ENCODE assay signal across 8 cellular contexts in the genomic region with DNA sequence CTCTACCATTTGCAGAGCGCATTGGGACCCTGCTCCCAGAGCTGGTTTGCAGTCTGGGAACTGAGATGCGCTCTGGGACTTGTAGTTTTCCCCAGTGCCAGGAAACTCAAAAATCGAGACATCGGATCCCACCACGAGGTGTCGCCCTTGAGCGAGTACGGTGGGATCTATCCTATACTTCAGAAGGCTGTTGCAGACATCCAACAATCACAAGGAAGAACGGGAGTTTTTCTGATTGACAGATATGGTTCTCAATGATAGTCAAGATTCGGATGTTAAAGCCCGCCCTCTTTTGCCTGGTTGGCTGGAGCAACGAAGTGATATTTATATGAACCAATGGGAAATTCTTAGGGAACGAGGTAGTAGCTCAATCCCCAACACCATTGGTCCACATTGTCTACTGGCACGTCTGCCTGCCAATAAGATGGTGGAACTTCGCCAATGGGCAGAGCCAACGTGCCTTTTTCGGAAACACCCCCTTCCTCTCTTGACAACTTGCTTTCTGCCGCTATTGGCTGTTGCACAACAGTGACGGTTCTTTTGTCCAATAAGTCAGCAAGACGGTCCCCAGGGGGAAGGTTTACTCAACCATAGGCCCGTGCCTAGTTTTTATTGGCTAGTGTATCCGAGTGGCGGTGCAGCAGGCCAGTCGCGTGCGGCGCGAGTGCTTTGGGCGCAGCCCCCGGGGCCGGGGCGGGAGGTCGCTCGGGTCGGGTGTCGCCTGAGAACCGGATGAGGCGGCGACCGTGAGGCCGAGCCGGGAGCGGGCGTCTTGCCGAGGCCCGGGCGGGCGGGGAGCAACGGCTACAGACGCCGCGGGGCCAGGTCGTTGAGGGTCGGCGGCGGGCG. TPM values are rescaled to one million over a fixed set of nuclear protein-coding genes. Genes with fewer than 3 reads are reported as not detected.
DNase-seq lines count a peak whose midpoint lies in the region; ATAC-seq and TF ChIP-seq lines count a peak whose summit lies in the region.

A gene (plus strand): TSS at position 724 of the 849 bp plus-strand sequence. CDS start 164 bp downstream, outside the sequence.

- no peaks in the 10 kb centered on the region for H3K9me3 Mint-ChIP-seq in CD4-positive, CD25-positive, alpha-beta regulatory T cell
- no peaks in the 10 kb centered on the region for H3K9me3 Mint-ChIP-seq in activated CD4-positive, alpha-beta memory T cell treated with anti-CD3 and anti-CD28 coated beads, Interleukin-2, amount 10 ng/mL, durations not matched to agents 7 days and 5 days

- peaks cover 7% of the 10 kb centered on the region for H3K36me3 Mint-ChIP-seq in CD4-positive, CD25-positive, alpha-beta regulatory T cell
- peaks cover 12% of the 10 kb centered on the region for H3K36me3 Mint-ChIP-seq in activated CD4-positive, alpha-beta memory T cell treated with anti-CD3 and anti-CD28 coated beads, Interleukin-2, amount 10 ng/mL, durations not matched to agents 7 days and 5 days (ENCODE audit: low read depth)

- peak within 1 kb of the TSS; percentile 79 for H3K4me3 ChIP-seq in CD4-positive, CD25-positive, alpha-beta regulatory T cell (ENCODE audit: low read depth, low read length)
- H3K4me3 ChIP-seq in duodenal mucosa (ENCODE audit: low read depth in 1 of 2, low read length in 2 of 2): peak within 1 kb of the TSS; percentile 96
- H3K4me3 ChIP-seq in lower leg skin (ENCODE audit: low read depth, poor library complexity, severe bottlenecking): peak within 1 kb of the TSS; percentile 73

- H3K27me3 ChIP-seq in CD4-positive, CD25-positive, alpha-beta regulatory T cell (ENCODE audit: control insufficient read depth, insufficient read depth, low read length): no peaks in the 10 kb centered on the region
- no peaks in the 10 kb centered on the region for H3K27me3 ChIP-seq in duodenal mucosa (ENCODE audit: control insufficient read depth in 1 of 2, insufficient read depth in 2 of 2, low read length in 2 of 2)

- POLR2A ChIA-PET in activated CD4-positive, alpha-beta memory T cell treated with anti-CD3 and anti-CD28 coated beads, Interleukin-2, amount 10 ng/mL, durations not matched to agents 7 days and 5 days (lab: Charles Lee): interaction anchor here (0.9 to 4.1 kb wide), 30 partner anchors 10 to 376 kb away, joined by 3 to 32 read pairs (median 6); a partner anchor contains a TSS

- intact Hi-C loops in lower leg skin (cut with DNase I; ENCODE audit: low total_unique reads): loop anchor here (5.0 kb wide), 1 partner anchor 145 kb away; no protein-coding TSS in a partner anchor

- WGBS in lower leg skin, 2 donors: 0 to 1% methylated on average over 22 to 39 of the region's 57 CpGs

- CTCF ChIA-PET in activated CD4-positive, alpha-beta memory T cell treated with anti-CD3 and anti-CD28 coated beads, Interleukin-2, amount 10 ng/mL, durations not matched to agents 7 days and 5 days (lab: Charles Lee): interaction anchor here (0.5 to 4.9 kb wide), 42 partner anchors 9 to 338 kb away, joined by 3 to 138 read pairs (median 5); a partner anchor contains a TSS

- H3K9ac ChIP-seq in duodenal mucosa (ENCODE audit: low read depth in 1 of 2, low read length in 2 of 2): peak within 1 kb of the TSS; percentile 94 to 98

- peak; percentile 96 to 100 (median 99) for DNase-seq in CD4-positive, CD25-positive, alpha-beta regulatory T cell
- peak; percentile 99 for DNase-seq in NCI-H82 treated with DMSO at 0.1 percent for 48 hours (lab: John Stamatoyannopoulos, UW; ENCODE audit: unreplicated experiment)
- peak; percentile 98 for DNase-seq in activated CD4-positive, alpha-beta memory T cell treated with anti-CD3 and anti-CD28 coated beads, Interleukin-2, amount 10 ng/mL, durations not matched to agents 7 days and 5 days
- peak; percentile 99 to 100 for DNase-seq in lower leg skin (ENCODE audit: low spot score in 2 of 2)
- peak; percentile 93 to 95 (median 95) for DNase-seq in stimulated activated CD4-positive, alpha-beta T cell treated with anti-CD3 and anti-CD28 coated beads, TNF-alpha, amount 100 ng/mL, for 1 hour (ENCODE audit: low read depth in 3 of 3, low spot score in 1 of 3)

- H3K4me1 Mint-ChIP-seq in CD4-positive, CD25-positive, alpha-beta regulatory T cell: peaks cover 0 to 54% (median 25%) of the 10 kb centered on the region in 4 donors
- peaks cover 34% of the 10 kb centered on the region for H3K4me1 Mint-ChIP-seq in activated CD4-positive, alpha-beta memory T cell treated with anti-CD3 and anti-CD28 coated beads, Interleukin-2, amount 10 ng/mL, durations not matched to agents 7 days and 5 days

- no peak for TF ChIP-seq POLR2A in lower leg skin (IDR thresholded peaks at IDR 0.05)

- peaks cover 2% of the 10 kb centered on the region for H3K36me3 ChIP-seq in CD4-positive, CD25-positive, alpha-beta regulatory T cell (ENCODE audit: control insufficient read depth, insufficient read depth, low read length)
- H3K36me3 ChIP-seq in duodenal mucosa (ENCODE audit: control insufficient read depth in 1 of 2, insufficient read depth in 2 of 2, low read length in 2 of 2): peaks cover 5 to 16% of the 10 kb centered on the region in 2 donors

- peak within 1 kb of the TSS; percentile 84 for H3K27ac ChIP-seq in CD4-positive, CD25-positive, alpha-beta regulatory T cell (ENCODE audit: insufficient read depth, low read length, poor library complexity, severe bottlenecking)
- peak within 1 kb of the TSS; percentile 94 for H3K27ac ChIP-seq in duodenal mucosa (ENCODE audit: low read depth, low read length)

- peak within 1 kb of the TSS; percentile 93 to 94 (median 94) for H3K27ac Mint-ChIP-seq in CD4-positive, CD25-positive, alpha-beta regulatory T cell
- H3K27ac Mint-ChIP-seq in activated CD4-positive, alpha-beta memory T cell treated with anti-CD3 and anti-CD28 coated beads, Interleukin-2, amount 10 ng/mL, durations not matched to agents 7 days and 5 days: peak within 1 kb of the TSS; percentile 86

- peak in 1 of 3 donors; percentile 38 for TF ChIP-seq CTCF in lower leg skin (IDR thresholded peaks at IDR 0.05)

- H3K27me3 Mint-ChIP-seq in CD4-positive, CD25-positive, alpha-beta regulatory T cell: no peaks in the 10 kb centered on the region
- H3K27me3 Mint-ChIP-seq in activated CD4-positive, alpha-beta memory T cell treated with anti-CD3 and anti-CD28 coated beads, Interleukin-2, amount 10 ng/mL, durations not matched to agents 7 days and 5 days: no peaks in the 10 kb centered on the region

- peak; percentile 86 to 89 for ATAC-seq in CD4-positive, CD25-positive, alpha-beta regulatory T cell (ENCODE audit: low read depth in 2 of 2)
- ATAC-seq in GM19397 (IDR thresholded peaks at IDR 0.05; ENCODE audit: unreplicated experiment): peak; percentile 87
- ATAC-seq in HG03575 (IDR thresholded peaks at IDR 0.05; ENCODE audit: extremely low read depth, insufficient number of reproducible peaks, low FRiP score, unreplicated experiment): peak; percentile 78

- peaks cover 38% of the 10 kb centered on the region for H3K4me1 ChIP-seq in CD4-positive, CD25-positive, alpha-beta regulatory T cell (ENCODE audit: control insufficient read depth, insufficient read depth, low read length, poor library complexity, severe bottlenecking)
- peaks cover 11 to 39% of the 10 kb centered on the region in 2 donors for H3K4me1 ChIP-seq in duodenal mucosa (ENCODE audit: control insufficient read depth in 1 of 2, insufficient read depth in 2 of 2, low read length in 2 of 2)

- peak within 1 kb of the TSS; percentile 90 to 96 (median 94) for H3K4me3 Mint-ChIP-seq in CD4-positive, CD25-positive, alpha-beta regulatory T cell
- peak within 1 kb of the TSS; percentile 99 for H3K4me3 Mint-ChIP-seq in activated CD4-positive, alpha-beta memory T cell treated with anti-CD3 and anti-CD28 coated beads, Interleukin-2, amount 10 ng/mL, durations not matched to agents 7 days and 5 days

- H3K9me3 ChIP-seq in CD4-positive, CD25-positive, alpha-beta regulatory T cell (ENCODE audit: control insufficient read depth in 2 of 2, low read length in 2 of 2): no peaks in the 10 kb centered on the region
- H3K9me3 ChIP-seq in duodenal mucosa (ENCODE audit: control insufficient read depth in 1 of 2, low read length in 2 of 2): no peaks in the 10 kb centered on the region

RNA-seq across cellular contexts. Expression of the gene that starts here (rescaled TPM):
- total RNA-seq in CD4-positive, CD25-positive, alpha-beta regulatory T cell: 269 TPM
- 10 to 100 TPM; 61.8 to 63.6 (median 62.8) TPM for polyA plus RNA-seq in CD4-positive, CD25-positive, alpha-beta regulatory T cell
- total RNA-seq in activated CD4-positive, alpha-beta memory T cell treated with anti-CD3 and anti-CD28 coated beads, Interleukin-2, amount 10 ng/mL, durations not matched to agents 7 days and 5 days: 100 to 1,000 TPM; 277 to 288 TPM
- 100 to 1,000 TPM; 182 to 245 (median 218) TPM for total RNA-seq in lower leg skin

Comparison
In these comparisons a context has a peak if more than half of its experiments do, and no peak if none do; other contexts are left out.
1. Peak in every context shown above with its lines: DNase-seq, ATAC-seq, H3K4me3 ChIP-seq and H3K27ac ChIP-seq.